1 cellular context compared by ENCODE assay signal in the genomic region with DNA sequence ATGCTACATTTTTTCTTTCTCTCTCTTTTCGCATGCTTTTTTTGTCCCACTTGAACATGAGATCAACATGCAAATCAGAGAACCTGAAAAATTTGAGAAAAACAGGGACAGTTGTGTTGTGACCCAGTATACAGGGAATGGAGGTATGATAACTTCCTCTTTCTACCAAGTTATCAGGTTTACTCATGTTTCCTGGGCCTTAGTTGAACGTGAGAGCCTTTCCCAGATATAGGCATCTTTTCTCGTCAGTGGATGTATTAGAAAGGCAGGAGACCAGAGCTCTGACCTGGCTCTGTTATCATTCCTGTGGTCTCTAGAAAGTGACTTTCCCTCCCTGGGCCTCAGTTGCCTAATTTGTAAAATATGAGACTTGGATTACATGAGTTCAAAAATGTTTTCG.
TF ChIP-seq lines count a peak whose summit lies in the region.

No MANE protein-coding gene starts in this region.

TF ChIP-seq in HepG2, 621 proteins besides CTCF, POLR2A, EP300 and RAD21 (continued from another document):
- TF ChIP-seq, protein P1, sequence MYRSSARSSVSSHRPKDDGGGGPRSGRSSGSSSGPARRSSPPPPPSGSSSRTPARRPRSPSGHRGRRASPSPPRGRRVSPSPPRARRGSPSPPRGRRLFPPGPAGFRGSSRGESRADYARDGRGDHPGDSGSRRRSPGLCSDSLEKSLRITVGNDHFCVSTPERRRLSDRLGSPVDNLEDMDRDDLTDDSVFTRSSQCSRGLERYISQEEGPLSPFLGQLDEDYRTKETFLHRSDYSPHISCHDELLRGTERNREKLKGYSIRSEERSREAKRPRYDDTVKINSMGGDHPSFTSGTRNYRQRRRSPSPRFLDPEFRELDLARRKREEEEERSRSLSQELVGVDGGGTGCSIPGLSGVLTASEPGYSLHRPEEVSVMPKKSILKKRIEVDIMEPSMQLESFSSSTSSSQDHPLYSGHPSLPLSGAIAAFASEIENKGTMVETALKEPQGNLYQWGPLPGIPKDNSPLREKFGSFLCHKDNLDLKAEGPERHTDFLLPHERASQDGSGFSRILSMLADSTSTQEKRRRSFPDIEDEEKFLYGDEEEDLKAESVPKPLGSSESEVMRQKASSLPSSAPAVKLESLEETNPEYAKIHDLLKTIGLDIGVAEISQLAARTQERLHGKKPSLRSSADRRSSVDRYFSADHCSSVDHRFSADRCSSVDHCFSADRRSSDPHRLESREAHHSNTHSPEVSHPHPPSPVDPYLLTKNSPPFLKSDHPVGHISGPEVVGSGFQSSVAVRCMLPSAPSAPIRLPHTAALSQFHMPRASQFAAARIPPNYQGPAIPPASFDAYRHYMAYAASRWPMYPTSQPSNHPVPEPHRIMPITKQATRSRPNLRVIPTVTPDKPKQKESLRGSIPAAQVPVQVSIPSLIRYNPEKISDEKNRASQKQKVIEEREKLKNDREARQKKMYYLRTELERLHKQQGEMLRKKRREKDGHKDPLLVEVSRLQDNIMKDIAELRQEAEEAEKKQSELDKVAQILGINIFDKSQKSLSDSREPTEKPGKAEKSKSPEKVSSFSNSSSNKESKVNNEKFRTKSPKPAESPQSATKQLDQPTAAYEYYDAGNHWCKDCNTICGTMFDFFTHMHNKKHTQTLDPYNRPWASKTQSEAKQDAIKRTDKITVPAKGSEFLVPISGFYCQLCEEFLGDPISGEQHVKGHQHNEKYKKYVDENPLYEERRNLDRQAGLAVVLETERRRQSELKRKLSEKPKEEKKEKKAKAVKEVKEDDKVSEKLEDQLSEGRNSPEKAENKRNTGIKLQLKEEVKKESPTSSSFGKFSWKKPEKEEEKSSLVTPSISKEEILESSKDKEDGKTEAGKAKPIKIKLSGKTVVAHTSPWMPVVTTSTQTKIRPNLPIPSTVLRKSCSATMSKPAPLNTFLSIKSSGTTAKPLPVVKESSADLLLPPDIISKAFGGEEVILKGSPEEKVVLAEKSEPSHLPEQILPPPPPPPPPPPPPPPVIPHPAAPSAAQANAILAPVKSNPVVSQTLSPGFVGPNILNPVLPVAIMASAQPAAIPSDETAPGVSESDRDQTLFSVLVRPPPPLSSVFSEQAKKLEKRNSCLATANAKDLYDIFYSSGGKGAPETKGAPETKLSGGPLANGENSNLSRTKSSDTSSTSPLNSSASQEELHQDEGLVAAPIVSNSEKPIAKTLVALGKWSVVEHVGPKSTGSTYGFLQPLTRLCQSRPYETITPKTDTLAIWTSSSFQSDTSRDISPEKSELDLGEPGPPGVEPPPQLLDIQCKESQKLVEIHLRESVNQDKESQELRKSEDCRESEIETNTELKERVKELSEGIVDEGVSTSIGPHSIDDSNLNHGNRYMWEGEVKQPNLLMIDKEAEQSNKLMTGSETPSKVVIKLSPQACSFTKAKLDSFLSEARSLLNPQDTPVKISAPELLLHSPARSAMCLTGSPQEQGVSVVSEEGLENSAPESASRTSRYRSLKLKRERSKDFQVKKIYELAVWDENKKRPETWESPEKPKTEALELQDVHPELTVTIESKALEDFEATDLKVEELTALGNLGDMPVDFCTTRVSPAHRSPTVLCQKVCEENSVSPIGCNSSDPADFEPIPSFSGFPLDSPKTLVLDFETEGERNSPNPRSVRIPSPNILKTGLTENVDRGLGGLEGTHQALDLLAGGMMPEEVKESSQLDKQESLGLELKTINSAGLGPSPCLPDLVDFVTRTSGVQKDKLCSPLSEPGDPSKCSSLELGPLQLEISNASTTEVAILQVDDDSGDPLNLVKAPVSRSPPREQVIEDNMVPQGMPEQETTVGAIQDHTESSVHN (CRISPR knock-in tag; IDR thresholded peaks at IDR 0.05) = no peak
- TF ChIP-seq ISL2 (CRISPR knock-in tag; IDR thresholded peaks at IDR 0.05) (no peak), SETDB1 (CRISPR knock-in tag; IDR thresholded peaks at IDR 0.05; ENCODE audit: borderline replicate concordance) (no peak)
